ENCODE assay signal across 8 cellular contexts in the genomic region with DNA sequence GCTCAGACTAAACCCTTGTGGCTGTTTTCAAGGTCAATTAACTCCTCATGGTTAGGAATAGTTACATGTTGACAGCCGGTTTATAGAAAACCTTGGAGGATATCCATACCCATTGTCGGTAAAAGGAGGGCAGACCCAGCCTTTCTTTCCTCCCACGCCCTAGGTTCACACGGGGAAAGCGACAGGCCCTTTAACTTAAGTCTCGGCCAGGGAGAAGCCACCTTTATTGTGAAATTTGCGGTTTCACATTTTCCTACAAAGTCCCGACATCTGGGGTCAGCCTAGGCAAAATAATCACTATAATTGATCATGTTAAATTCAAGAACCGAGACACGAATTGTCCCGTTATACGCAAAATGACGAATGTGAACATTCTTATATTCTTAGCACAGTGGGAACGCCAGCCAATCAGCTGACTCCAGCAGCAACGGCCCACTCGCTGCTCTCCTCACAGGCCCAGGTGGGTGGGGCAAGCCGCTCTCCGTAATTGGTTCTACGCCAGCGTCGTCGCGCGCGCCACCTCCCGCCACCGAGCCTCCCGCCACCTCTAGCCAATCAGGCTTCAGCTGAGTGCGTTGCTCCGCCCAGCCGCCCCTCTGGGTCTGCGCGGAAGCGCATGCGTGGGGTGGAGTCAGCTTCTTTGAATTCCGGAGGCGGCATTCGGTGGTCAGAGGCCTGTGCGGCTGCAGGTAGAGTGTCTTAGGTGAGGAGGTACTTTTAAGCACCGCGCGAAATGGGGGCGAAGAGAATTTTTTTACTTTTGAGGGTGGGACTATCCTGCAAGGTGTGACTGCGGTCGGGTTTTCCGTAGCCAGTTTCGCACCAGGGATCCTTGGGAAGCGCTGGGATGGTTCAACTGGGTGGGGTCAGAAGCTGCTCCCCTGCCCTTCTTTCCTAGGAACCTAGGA.
A peak's percentile ranks its signal among the peaks of the same experiment; 100 is the strongest.
DNase-seq lines count a peak whose midpoint lies in the region; ATAC-seq lines count a peak whose summit lies in the region.

A gene with protein sequence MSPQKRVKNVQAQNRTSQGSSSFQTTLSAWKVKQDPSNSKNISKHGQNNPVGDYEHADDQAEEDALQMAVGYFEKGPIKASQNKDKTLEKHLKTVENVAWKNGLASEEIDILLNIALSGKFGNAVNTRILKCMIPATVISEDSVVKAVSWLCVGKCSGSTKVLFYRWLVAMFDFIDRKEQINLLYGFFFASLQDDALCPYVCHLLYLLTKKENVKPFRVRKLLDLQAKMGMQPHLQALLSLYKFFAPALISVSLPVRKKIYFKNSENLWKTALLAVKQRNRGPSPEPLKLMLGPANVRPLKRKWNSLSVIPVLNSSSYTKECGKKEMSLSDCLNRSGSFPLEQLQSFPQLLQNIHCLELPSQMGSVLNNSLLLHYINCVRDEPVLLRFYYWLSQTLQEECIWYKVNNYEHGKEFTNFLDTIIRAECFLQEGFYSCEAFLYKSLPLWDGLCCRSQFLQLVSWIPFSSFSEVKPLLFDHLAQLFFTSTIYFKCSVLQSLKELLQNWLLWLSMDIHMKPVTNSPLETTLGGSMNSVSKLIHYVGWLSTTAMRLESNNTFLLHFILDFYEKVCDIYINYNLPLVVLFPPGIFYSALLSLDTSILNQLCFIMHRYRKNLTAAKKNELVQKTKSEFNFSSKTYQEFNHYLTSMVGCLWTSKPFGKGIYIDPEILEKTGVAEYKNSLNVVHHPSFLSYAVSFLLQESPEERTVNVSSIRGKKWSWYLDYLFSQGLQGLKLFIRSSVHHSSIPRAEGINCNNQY (plus strand): TSS at position 659 of the 908 bp plus-strand sequence. CDS start 2,867 bp downstream, outside the sequence.

- H3K27ac Mint-ChIP-seq in dendritic cell treated with granulocyte-macrophage colony-stimulating factor and Interleukin-4, amounts not matched to agents 40 ng/mL and 50 ng/mL, for 4 days = peak within 1 kb of the TSS; percentile 86

- DNase-seq in CD1c-positive myeloid dendritic cell (ENCODE audit: extremely low spot score) (peak; percentile 94), NCI-H748 treated with DMSO at 0.1 percent for 48 hours (lab: John Stamatoyannopoulos, UW) (peak; percentile 90), left kidney (ENCODE audit: low read depth, low spot score) (peak; percentile 97)
- DNase-seq in activated CD4-positive, alpha-beta T cell treated with anti-CD3 and anti-CD28 coated beads, Interleukin-2, amount 50 U/mL, for 24 hours (ENCODE audit: low read depth in 1 of 2, low spot score in 1 of 2) = peak; percentile 73 to 82
- DNase-seq in stimulated activated CD4-positive, alpha-beta T cell treated with anti-CD3 and anti-CD28 coated beads, Interleukin-1b, Interleukin-23, amount 100 ng/mL, for 48 hours = peak; percentile 94

- ATAC-seq in GM19397 (IDR thresholded peaks at IDR 0.05; ENCODE audit: unreplicated experiment) (peak; percentile 100), HG03565 (IDR thresholded peaks at IDR 0.05; ENCODE audit: unreplicated experiment) (peak; percentile 97)

- H3K4me1 Mint-ChIP-seq in dendritic cell treated with granulocyte-macrophage colony-stimulating factor and Interleukin-4, amounts not matched to agents 40 ng/mL and 50 ng/mL, for 4 days (ENCODE audit: low read depth) = peaks cover 18% of the 10 kb centered on the region

- no peaks in the 10 kb centered on the region for H3K27me3 Mint-ChIP-seq in dendritic cell treated with granulocyte-macrophage colony-stimulating factor and Interleukin-4, amounts not matched to agents 40 ng/mL and 50 ng/mL, for 4 days

- peak within 1 kb of the TSS; percentile 95 for H3K4me3 Mint-ChIP-seq in dendritic cell treated with granulocyte-macrophage colony-stimulating factor and Interleukin-4, amounts not matched to agents 40 ng/mL and 50 ng/mL, for 4 days

- intact Hi-C loops in dendritic cell treated with granulocyte-macrophage colony-stimulating factor and Interleukin-4, amounts not matched to agents 40 ng/mL and 50 ng/mL, for 4 days (cut with micrococcal nuclease) = loop anchor here (1.0 kb wide), 1 partner anchor 46 kb away; no protein-coding TSS in a partner anchor

- H3K36me3 Mint-ChIP-seq in dendritic cell treated with granulocyte-macrophage colony-stimulating factor and Interleukin-4, amounts not matched to agents 40 ng/mL and 50 ng/mL, for 4 days (ENCODE audit: low read depth) = no peaks in the 10 kb centered on the region

- no peaks in the 10 kb centered on the region for H3K9me3 Mint-ChIP-seq in dendritic cell treated with granulocyte-macrophage colony-stimulating factor and Interleukin-4, amounts not matched to agents 40 ng/mL and 50 ng/mL, for 4 days

Comparison
In these comparisons a context has a peak if more than half of its experiments do, and no peak if none do; other contexts are left out.
1. Peak in every context shown above with its lines: DNase-seq and ATAC-seq.